20 cellular contexts compared by ENCODE assay signal in genomic region chr11:10289765-10290420, GRCh38.
"Had no signal": no experiment of that assay in that cellular context is flagged by ENCODE, and none has a peak within 500 bp of the region (broad histone marks: within the 10 kb centered on the region; RNA-seq: fewer than 3 reads in every experiment).

No MANE protein-coding gene starts in this region.

- H3K27ac ChIP-seq: dorsolateral prefrontal cortex, gastroesophageal sphincter, skin epidermis, transverse colon had no signal

- H3K27ac Mint-ChIP-seq: activated CD8-positive, alpha-beta memory T cell treated with anti-CD3 and anti-CD28 coated beads, Interleukin-2, amount 10 ng/mL, durations not matched to agents 7 days and 5 days; activated naive CD4-positive, alpha-beta T cell treated with anti-CD3 and anti-CD28 coated beads, Interleukin-2, amount 10 ng/mL, durations not matched to agents 7 days and 5 days; endodermal cell; naive B cell had no signal

- ATAC-seq: activated CD8-positive, alpha-beta memory T cell treated with anti-CD3 and anti-CD28 coated beads, Interleukin-2, amount 10 ng/mL, durations not matched to agents 7 days and 5 days; gastroesophageal sphincter; left lobe of liver had no signal

- H3K36me3 Mint-ChIP-seq: activated naive CD4-positive, alpha-beta T cell treated with anti-CD3 and anti-CD28 coated beads, Interleukin-2, amount 10 ng/mL, durations not matched to agents 7 days and 5 days; naive B cell had no signal

- H3K4me3 Mint-ChIP-seq: activated CD8-positive, alpha-beta memory T cell treated with anti-CD3 and anti-CD28 coated beads, Interleukin-2, amount 10 ng/mL, durations not matched to agents 7 days and 5 days; activated naive CD4-positive, alpha-beta T cell treated with anti-CD3 and anti-CD28 coated beads, Interleukin-2, amount 10 ng/mL, durations not matched to agents 7 days and 5 days; endodermal cell had no signal

- H3K4me3 ChIP-seq: dorsolateral prefrontal cortex, gastroesophageal sphincter, skin epidermis, transverse colon had no signal

- H3K9me3 ChIP-seq: gastroesophageal sphincter, transverse colon had no signal

- DNase-seq: activated CD4-positive, alpha-beta T cell treated with anti-CD3 and anti-CD28 coated beads for 1 hour; activated CD4-positive, alpha-beta T cell treated with anti-CD3 and anti-CD28 coated beads, Interleukin-2, amount 50 U/mL, for 48 hours; activated CD8-positive, alpha-beta memory T cell treated with anti-CD3 and anti-CD28 coated beads, Interleukin-2, amount 10 ng/mL, durations not matched to agents 7 days and 5 days; activated naive CD4-positive, alpha-beta T cell treated with anti-CD3 and anti-CD28 coated beads, Interleukin-2, amount 10 ng/mL, durations not matched to agents 7 days and 5 days; activated T-cell treated with anti-CD3 and anti-CD28 coated beads, Interleukin-2, amount 50 U/mL, for 1 hour; dorsolateral prefrontal cortex; endodermal cell; hippocampal formation; mammary epithelial cell; naive B cell; stimulated activated CD4-positive, alpha-beta T cell treated with anti-CD3 and anti-CD28 coated beads, Interleukin-15, amount 100 ng/mL, for 24 hours; stimulated activated CD4-positive, alpha-beta T cell treated with anti-CD3 and anti-CD28 coated beads, Interleukin-4, amount 100 ng/mL, for 1 hour; stimulated activated naive CD4-positive, alpha-beta T cell; transverse colon had no signal

- H3K36me3 ChIP-seq: transverse colon had no signal

- FAIRE-seq: astrocyte, bronchial epithelial cell, keratinocyte had no signal

- H3K27me3 ChIP-seq: dorsolateral prefrontal cortex, gastroesophageal sphincter, transverse colon had no signal

- H3K9me3 Mint-ChIP-seq: activated naive CD4-positive, alpha-beta T cell treated with anti-CD3 and anti-CD28 coated beads, Interleukin-2, amount 10 ng/mL, durations not matched to agents 7 days and 5 days; endodermal cell had no signal
